Comparison of ENCODE assay signal across 12 cellular contexts in the genomic region with DNA sequence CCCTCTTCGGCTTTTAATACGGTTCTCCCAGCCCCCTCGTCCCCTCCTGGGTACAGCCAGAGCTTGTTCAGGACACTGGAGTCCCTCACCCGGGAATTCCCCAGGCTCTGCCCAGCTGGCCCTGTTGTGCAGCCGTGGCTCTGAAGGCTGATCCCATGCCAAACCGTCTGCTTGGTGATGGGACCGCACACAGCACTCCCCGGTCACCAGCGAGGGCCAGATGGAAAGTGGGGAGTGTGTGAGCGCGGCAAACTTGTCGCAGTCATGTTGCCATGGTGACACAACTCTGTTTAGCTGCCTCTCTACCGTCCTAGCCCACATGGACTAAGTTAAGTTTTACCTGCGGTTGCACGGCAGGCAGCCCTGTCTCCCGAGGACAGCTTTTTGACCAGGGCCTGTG.
A peak's percentile ranks its signal among the peaks of the same experiment; 100 is the strongest.
DNase-seq lines count a peak whose midpoint lies in the region; ATAC-seq, FAIRE-seq and TF ChIP-seq lines count a peak whose summit lies in the region.
"Had no signal": no experiment of that assay in that cellular context is flagged by ENCODE, and none has a peak within 500 bp of the region (broad histone marks: within the 10 kb centered on the region; RNA-seq: fewer than 3 reads in every experiment).

No MANE protein-coding gene starts in this region.

- DNase-seq in AG20443 (ENCODE audit: low spot score) (peak; percentile 38), NCI-H1694 treated with DMSO at 0.1 percent for 48 hours (lab: John Stamatoyannopoulos, UW) (peak; percentile 90), H1 (ENCODE audit: low read depth in 1 of 2, low spot score in 2 of 2) (no peak), medulla oblongata (ENCODE audit: extremely low spot score) (peak; percentile 44), SIG-M5 treated with dmso at 0.1 percent for 504 hours (lab: John Stamatoyannopoulos, UW; ENCODE audit: unreplicated experiment) (no peak), NCI-H187 (lab: John Stamatoyannopoulos, UW) (no peak), GDM1 (lab: John Stamatoyannopoulos, UW) (no peak)
- no peak for DNase-seq in activated naive CD4-positive, alpha-beta T cell treated with anti-CD3 and anti-CD28 coated beads, Interleukin-2, amount 50 U/mL, for 72 hours (ENCODE audit: low spot score in 2 of 2)
- DNase-seq: NCI-H2029 had no signal

- no peak overlapping the region for H2BK12ac ChIP-seq in H1 (ENCODE audit: low read depth, low read length)

- H3K9me3 Mint-ChIP-seq in activated naive CD4-positive, alpha-beta T cell treated with anti-CD3 and anti-CD28 coated beads, Interleukin-2, amount 50 U/mL, for 72 hours, result peaks cover 7 to 13% of the 10 kb centered on the region in 2 donors
- H3K9me3 Mint-ChIP-seq: dendritic cell treated with granulocyte-macrophage colony-stimulating factor and Interleukin-4, amounts not matched to agents 40 ng/mL and 50 ng/mL, for 4 days had no signal

- H3K27ac Mint-ChIP-seq in activated naive CD4-positive, alpha-beta T cell treated with anti-CD3 and anti-CD28 coated beads, Interleukin-2, amount 50 U/mL, for 72 hours, result peak overlapping the region in 1 of 2 donors; percentile 12
- H3K27ac Mint-ChIP-seq: activated T-helper 1 cell treated with anti-CD3 and anti-CD28 coated beads, Interleukin-12 subunit alpha, Interleukin-12 subunit beta, Interleukin-2, Interleukin-4 antibody, amounts not matched to agents 30 ng/mL and 10 ng/mL and 1 ng/mL, durations not matched to agents 14 hours and 24 hours and 36 hours; dendritic cell treated with granulocyte-macrophage colony-stimulating factor and Interleukin-4, amounts not matched to agents 40 ng/mL and 50 ng/mL, for 4 days had no signal

- peak overlapping the region in 1 of 2 experiments; percentile 23; a peak in 2 of 4 replicates for H3K4me2 ChIP-seq in H1 (ENCODE audit: insufficient read depth in 1 of 2, low read depth in 2 of 2, low read length in 2 of 2)

- H4K8ac ChIP-seq in H1 (ENCODE audit: extremely low read depth, insufficient read depth, low read length), result peak overlapping the region; percentile 86; the same call in 1 of the 2 replicates

- TF ChIP-seq EP300 in H1 (IDR thresholded peaks at IDR 0.05; ENCODE audit: borderline replicate concordance in 1 of 2, low read depth in 2 of 2, low read length in 2 of 2), result no peak

- TF ChIP-seq RAD21 in H1 (IDR thresholded peaks at IDR 0.05 in 1 of 2, conservative IDR thresholded peaks at IDR 0.05 in 1 of 2; ENCODE audit: low read depth in 2 of 2, low read length in 2 of 2), result no peak

- no peak for ATAC-seq in activated naive CD4-positive, alpha-beta T cell treated with anti-CD3 and anti-CD28 coated beads, Interleukin-2, amount 50 U/mL, for 72 hours

- no peak for TF ChIP-seq CTCF in H1 (IDR thresholded peaks at IDR 0.05; ENCODE audit: control extremely low read depth in 1 of 3, insufficient read depth in 1 of 3, low read depth in 1 of 3, low read length in 3 of 3)

- H3K23me2 ChIP-seq in H1 (ENCODE audit: low read depth, low read length), result no peaks in the 10 kb centered on the region; the same call in 1 of the 2 replicates

- H3K56ac ChIP-seq in H1 (replicated peaks; ENCODE audit: insufficient read length, low read depth, low read length), result no peak overlapping the region

- 85% methylated on average over 16 of the region's 16 CpGs; no CpG with 5 or more reads in 1 of the 2 experiments for WGBS in H1 (ENCODE audit: extremely low coverage in 1 of 2, insufficient coverage in 1 of 2, insufficient read length in 1 of 2, insufficient replicate concordance in 2 of 2, low coverage in 1 of 2, low lambda C conversion rate in 2 of 2, missing lambda C conversion rate in 1 of 2), 2 experiments

- H3K4me1 ChIP-seq in H1 (replicated peaks in 1 of 4; ENCODE audit: control insufficient read depth in 3 of 4, insufficient read depth in 4 of 4, low read length in 3 of 4), result peaks cover 0 to 16% (median 10%) of the 10 kb centered on the region in 4 experiments; a peak in 6 of 7 replicates
- H3K4me1 ChIP-seq: prostate gland had no signal

- H3K23ac ChIP-seq in H1 (ENCODE audit: insufficient read length), result no peak overlapping the region

- no peak overlapping the region for H2BK20ac ChIP-seq in H1 (ENCODE audit: low read length)

- POLR2A ChIA-PET in H1 (lab: Charles Lee; ENCODE audit: partially characterized antibody), result interaction anchor here (0.5 to 1.6 kb wide), 7 partner anchors 10 to 291 kb away, joined by 3 to 6 read pairs (median 3); no protein-coding TSS in a partner anchor

- peaks cover 0 to 3% of the 10 kb centered on the region in 2 experiments; a peak in 2 of 4 replicates for H3K9me3 ChIP-seq in H1 (ENCODE audit: insufficient read depth in 2 of 2, low read depth in 1 of 2, low read length in 1 of 2)
- H3K9me3 ChIP-seq: prostate gland had no signal

- no peak overlapping the region for H2BK120ac ChIP-seq in H1 (replicated peaks; ENCODE audit: low read depth, low read length)

- peaks cover 17% of the 10 kb centered on the region for H3K79me1 ChIP-seq in H1 (ENCODE audit: low read depth, low read length)

- peaks cover 9 to 25% of the 10 kb centered on the region in 2 experiments for H4K20me1 ChIP-seq in H1 (replicated peaks in 1 of 2; ENCODE audit: control insufficient read depth in 1 of 2, insufficient read depth in 2 of 2, low read length in 2 of 2)

- H3K4ac ChIP-seq in H1 (replicated peaks; ENCODE audit: insufficient read length, low read depth, low read length), result no peak overlapping the region

- peaks cover 0 to 47% of the 10 kb centered on the region in 2 experiments; a peak in 3 of 4 replicates for H3K79me2 ChIP-seq in H1 (ENCODE audit: control insufficient read depth in 1 of 2, insufficient read depth in 2 of 2, low read length in 2 of 2)

- H4K91ac ChIP-seq in H1 (replicated peaks; ENCODE audit: insufficient read length, low read length), result no peak overlapping the region

- H4K5ac ChIP-seq in H1 (ENCODE audit: insufficient read length, low read depth, low read length), result no peak overlapping the region

- H3K27ac ChIP-seq in H1 (ENCODE audit: low read depth, low read length), result peak overlapping the region; percentile 35; the same call in 1 of the 2 replicates
- H3K27ac ChIP-seq: prostate gland had no signal

- H3K27me3 ChIP-seq in H1 (replicated peaks in 1 of 4; ENCODE audit: control insufficient read depth in 3 of 4, extremely low read depth in 1 of 4, insufficient read depth in 3 of 4, low read length in 3 of 4), result no peaks in the 10 kb centered on the region

- H2BK15ac ChIP-seq in H1 (ENCODE audit: low read length), result no peak overlapping the region

- peak overlapping the region; percentile 85; the same call in 1 of the 2 replicates for H2BK5ac ChIP-seq in H1 (ENCODE audit: low read depth, low read length)

- peaks cover 14 to 26% of the 10 kb centered on the region in 2 donors for H3K36me3 Mint-ChIP-seq in activated naive CD4-positive, alpha-beta T cell treated with anti-CD3 and anti-CD28 coated beads, Interleukin-2, amount 50 U/mL, for 72 hours

- H2AFZ ChIP-seq in H1 (ENCODE audit: low read length), result no peak overlapping the region

- TF ChIP-seq POLR2A in H1 (IDR thresholded peaks at IDR 0.05; ENCODE audit: control extremely low read depth in 1 of 2, low read depth in 2 of 2, low read length in 2 of 2), result no peak

- H3K18ac ChIP-seq in H1 (ENCODE audit: extremely low read depth, low read length), result no peak overlapping the region

- no peak overlapping the region for H3K4me3 ChIP-seq in H1 (ENCODE audit: extremely low read depth in 1 of 4, insufficient read depth in 2 of 4, low read depth in 3 of 4, low read length in 4 of 4)
- H3K4me3 ChIP-seq: prostate gland had no signal

- peaks cover 0 to 12% (median 3%) of the 10 kb centered on the region in 4 experiments; a peak in 4 of 8 replicates for H3K36me3 ChIP-seq in H1 (ENCODE audit: control insufficient read depth in 2 of 4, insufficient read depth in 4 of 4, low read length in 3 of 4)
- H3K36me3 ChIP-seq: prostate gland had no signal

- no peak overlapping the region for H3K14ac ChIP-seq in H1 (ENCODE audit: insufficient read length)

- H2AK5ac ChIP-seq in H1 (ENCODE audit: low read depth, low read length), result no peak overlapping the region

- H3K9ac ChIP-seq in H1 (replicated peaks in 1 of 4; ENCODE audit: extremely low read depth in 1 of 4, low read depth in 3 of 4, low read length in 3 of 4), result peak overlapping the region in 2 of 4 experiments; percentile 41 to 42; a peak in 4 of 7 replicates

- no peak for FAIRE-seq in H1 (lab: Jason Lieb, UNC)

- CTCF ChIA-PET in H1 (lab: Charles Lee; ENCODE audit: partially characterized antibody), result interaction anchor here (0.5 to 5.2 kb wide), 5 partner anchors 18 to 107 kb away, joined by 3 to 23 read pairs (median 5); no protein-coding TSS in a partner anchor

TF ChIP-seq in H1, 55 proteins besides CTCF, POLR2A, EP300 and RAD21:
- TF ChIP-seq, protein P1, sequence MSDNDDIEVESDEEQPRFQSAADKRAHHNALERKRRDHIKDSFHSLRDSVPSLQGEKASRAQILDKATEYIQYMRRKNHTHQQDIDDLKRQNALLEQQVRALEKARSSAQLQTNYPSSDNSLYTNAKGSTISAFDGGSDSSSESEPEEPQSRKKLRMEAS (IDR thresholded peaks at IDR 0.05), result 0 out of 2 replicates have a peak, but pooled peaks have one; percentile 15
- TF ChIP-seq, protein P2, sequence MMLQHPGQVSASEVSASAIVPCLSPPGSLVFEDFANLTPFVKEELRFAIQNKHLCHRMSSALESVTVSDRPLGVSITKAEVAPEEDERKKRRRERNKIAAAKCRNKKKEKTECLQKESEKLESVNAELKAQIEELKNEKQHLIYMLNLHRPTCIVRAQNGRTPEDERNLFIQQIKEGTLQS (IDR thresholded peaks at IDR 0.05; ENCODE audit: insufficient read depth, low read depth, low read length), result no peak
TF ChIP-seq in H1: peak in this region for 1.

Comparison
In these comparisons a context has a peak if more than half of its experiments do, and no peak if none do; other contexts are left out.
1. DNase-seq: peak in AG20443 (single experiment), NCI-H1694 treated with DMSO at 0.1 percent for 48 hours (single experiment) and medulla oblongata (single experiment); none in H1 (0 of 2), SIG-M5 treated with dmso at 0.1 percent for 504 hours (single experiment), NCI-H187 (0 of 2), activated naive CD4-positive, alpha-beta T cell treated with anti-CD3 and anti-CD28 coated beads, Interleukin-2, amount 50 U/mL, for 72 hours (0 of 2) and GDM1 (single experiment).